Comparison of ENCODE assay signal across 19 cellular contexts in the genomic region with DNA sequence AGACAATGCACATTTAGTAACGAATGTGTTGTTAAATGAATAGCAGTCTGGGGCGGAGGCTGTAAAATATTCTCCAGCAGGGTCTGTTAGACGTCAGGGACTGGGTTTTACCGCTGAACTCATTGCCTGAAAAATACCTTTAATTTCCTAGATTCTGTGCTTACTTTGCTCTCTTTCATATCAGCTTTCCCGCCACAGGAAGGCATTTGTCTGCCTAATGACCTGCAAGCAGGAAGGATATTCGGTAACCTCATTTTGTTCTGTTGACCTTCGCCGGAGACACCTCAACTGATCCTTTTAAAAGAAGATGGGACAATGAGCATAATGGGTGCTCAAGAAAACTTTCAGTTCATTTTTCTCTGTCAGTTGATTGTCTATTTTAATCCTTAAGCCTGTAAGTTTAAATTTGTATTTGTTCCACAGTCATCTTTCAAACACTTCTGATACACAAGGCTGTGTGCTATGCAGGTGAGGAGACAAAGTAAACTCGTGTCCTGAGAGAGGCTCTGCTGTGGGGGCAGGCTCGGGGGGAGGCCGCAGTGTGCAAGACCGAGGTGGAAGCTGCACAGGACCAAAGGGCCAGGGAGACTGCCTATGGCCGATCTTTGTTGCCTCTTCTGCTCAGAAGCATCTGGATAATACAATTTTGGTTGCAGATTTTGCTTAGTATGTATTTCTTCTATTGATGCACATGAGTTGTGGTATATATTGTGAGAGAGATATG. TPM values are rescaled to one million over a fixed set of nuclear protein-coding genes. Genes with fewer than 3 reads are reported as not detected.
DNase-seq lines count a peak whose midpoint lies in the region; ATAC-seq, FAIRE-seq and TF ChIP-seq lines count a peak whose summit lies in the region.
"Had no signal": no experiment of that assay in that cellular context is flagged by ENCODE, and none has a peak within 500 bp of the region (broad histone marks: within the 10 kb centered on the region; RNA-seq: fewer than 3 reads in every experiment).

No MANE protein-coding gene starts in this region.

- H3K4me2 ChIP-seq in OCI-LY3 (ENCODE audit: low read length) = peak overlapping the region; percentile 18
- H3K4me2 ChIP-seq in endothelial cell of umbilical vein (ENCODE audit: insufficient read depth, low read length) = no peak overlapping the region
- H3K4me2 ChIP-seq in GM23248 (ENCODE audit: unreplicated experiment) = no peak overlapping the region
- H3K4me2 ChIP-seq: A549 had no signal

- no peaks in the 10 kb centered on the region for H3K36me3 Mint-ChIP-seq in type B pancreatic cell

- H3K4me1 Mint-ChIP-seq in type B pancreatic cell (ENCODE audit: unreplicated experiment) = peaks cover 24% of the 10 kb centered on the region

- no peak for ATAC-seq in GM19452 (IDR thresholded peaks at IDR 0.05; ENCODE audit: unreplicated experiment)
- ATAC-seq: A549, HCT116, Right ventricle myocardium inferior had no signal

- TF ChIP-seq CTCF in OCI-LY3 (IDR thresholded peaks at IDR 0.05; ENCODE audit: low read depth, low read length) = no peak
- TF ChIP-seq CTCF in endothelial cell of umbilical vein (IDR thresholded peaks at IDR 0.05; ENCODE audit: extremely low read depth in 1 of 2, insufficient read depth in 1 of 2, low read depth in 1 of 2, low read length in 2 of 2) = no peak
- TF ChIP-seq CTCF in type B pancreatic cell (conservative IDR thresholded peaks at IDR 0.05) = no peak

- no TSS peak for BruUV-seq in endothelial cell of umbilical vein (replicated peaks; lab: Mats Ljungman, UMichigan)

- dilution Hi-C loops in endothelial cell of umbilical vein (cut with MboI; ENCODE audit: extremely low pct_ligation_motif_present, low sequenced_read_pairs) = no loop called here

- no peaks in the 10 kb centered on the region for H3K27me3 ChIP-seq in OCI-LY3 (ENCODE audit: low read depth, low read length)
- peaks cover 5 to 8% of the 10 kb centered on the region in 2 experiments for H3K27me3 ChIP-seq in endothelial cell of umbilical vein (ENCODE audit: control insufficient read depth in 2 of 2, insufficient read depth in 2 of 2, low read length in 2 of 2)
- no peaks in the 10 kb centered on the region for H3K27me3 ChIP-seq in GM23248 (replicated peaks; ENCODE audit: insufficient read depth)
- H3K27me3 ChIP-seq: Peyer's patch had no signal

- H3F3A ChIP-seq in GM23248 (ENCODE audit: insufficient read depth) = no peaks in the 10 kb centered on the region

- H4K20me1 ChIP-seq in OCI-LY3 (ENCODE audit: insufficient read depth, low read length) (no peaks in the 10 kb centered on the region), endothelial cell of umbilical vein (replicated peaks; ENCODE audit: control insufficient read depth, extremely low read depth, insufficient read depth, low read length) (no peaks in the 10 kb centered on the region), GM23248 (ENCODE audit: insufficient read depth) (no peaks in the 10 kb centered on the region)

- no peaks in the 10 kb centered on the region for H3K9me1 ChIP-seq in endothelial cell of umbilical vein (replicated peaks; ENCODE audit: control insufficient read depth, extremely low read depth, insufficient read depth, low read length)

- CTCF ChIA-PET in endothelial cell of umbilical vein (lab: Charles Lee) = interaction anchor here (0.9 to 2.1 kb wide), 2 partner anchors 9 to 375 kb away, joined by 4 to 7 read pairs; no protein-coding TSS in a partner anchor

- peaks cover 6% of the 10 kb centered on the region for H3K27me3 Mint-ChIP-seq in type B pancreatic cell

- DNase-seq in NCI-H748 (lab: John Stamatoyannopoulos, UW; ENCODE audit: unreplicated experiment) (peak; percentile 45), NCI-H748 treated with DMSO at 0.1 percent for 48 hours (lab: John Stamatoyannopoulos, UW) (no peak), endothelial cell of umbilical vein (ENCODE audit: low read depth, low spot score) (no peak), type B pancreatic cell (ENCODE audit: extremely low spot score, unreplicated experiment) (no peak), GM23248 (no peak), A172 (ENCODE audit: low spot score) (no peak)
- DNase-seq: Caco-2; CD4-positive, alpha-beta T cell; DMS153; GDM1; NCI-H1105 treated with DMSO at 0.1 percent for 48 hours; NCI-H1930; NCI-H510A; Peyer's patch had no signal

- H3K9me3 ChIP-seq in OCI-LY3 (ENCODE audit: insufficient read depth, low read length) (no peaks in the 10 kb centered on the region), endothelial cell of umbilical vein (replicated peaks; ENCODE audit: control insufficient read depth, insufficient read depth, low read length) (no peaks in the 10 kb centered on the region), GM23248 (ENCODE audit: low read depth) (no peaks in the 10 kb centered on the region)
- H3K9me3 ChIP-seq: A549, Caco-2, Peyer's patch had no signal

- TF ChIP-seq POLR2A in endothelial cell of umbilical vein (IDR thresholded peaks at IDR 0.05; ENCODE audit: low read depth, low read length) = no peak

- in situ Hi-C loops in GM23248 (cut with MboI) = loop anchor here (25.0 kb wide), 2 partner anchors 170 to 580 kb away; no protein-coding TSS in a partner anchor

- H3K9me2 ChIP-seq in GM23248 (ENCODE audit: insufficient read depth) = no peaks in the 10 kb centered on the region

- H3K9me3 Mint-ChIP-seq in type B pancreatic cell = peaks cover 13% of the 10 kb centered on the region

- H3K79me2 ChIP-seq in OCI-LY3 (ENCODE audit: low read length) (no peaks in the 10 kb centered on the region), endothelial cell of umbilical vein (ENCODE audit: control insufficient read depth, insufficient read depth, low read length) (no peaks in the 10 kb centered on the region), GM23248 (ENCODE audit: insufficient read depth) (no peaks in the 10 kb centered on the region)

- no peak overlapping the region for H3K9ac ChIP-seq in OCI-LY3 (ENCODE audit: low read length)
- H3K9ac ChIP-seq in endothelial cell of umbilical vein (replicated peaks; ENCODE audit: extremely low read depth, insufficient read depth, low read length) = no peak overlapping the region
- no peak overlapping the region for H3K9ac ChIP-seq in GM23248

- intact Hi-C loops in endothelial cell of umbilical vein (cut with micrococcal nuclease) = no loop called here

- H3K27ac ChIP-seq in OCI-LY3 (ENCODE audit: low read length) = no peak overlapping the region
- H3K27ac ChIP-seq in endothelial cell of umbilical vein (ENCODE audit: insufficient read depth, low read depth, low read length) = no peak overlapping the region
- no peak overlapping the region for H3K27ac ChIP-seq in GM23248
- H3K27ac ChIP-seq: A549, Peyer's patch had no signal

- H3K4me3 Mint-ChIP-seq in type B pancreatic cell = peak overlapping the region; percentile 53
- H3K4me3 Mint-ChIP-seq: CD4-positive, alpha-beta T cell had no signal

- no peak overlapping the region for H3K27ac Mint-ChIP-seq in type B pancreatic cell
- H3K27ac Mint-ChIP-seq: CD4-positive, alpha-beta T cell had no signal

- 89 to 91% methylated on average over 13 of the region's 13 CpGs for WGBS in GM23248 (ENCODE audit: low coverage in 1 of 2, low lambda C conversion rate in 2 of 2, missing lambda C conversion rate in 2 of 2), 2 experiments

- H2AFZ ChIP-seq in OCI-LY3 (ENCODE audit: low read depth, low read length) (peak overlapping the region; percentile 39; the same call in 1 of the 2 replicates), endothelial cell of umbilical vein (ENCODE audit: low read depth, low read length) (no peak overlapping the region), GM23248 (no peak overlapping the region)

- H3K36me3 ChIP-seq in OCI-LY3 (replicated peaks; ENCODE audit: low read depth, low read length) = no peaks in the 10 kb centered on the region
- H3K36me3 ChIP-seq in endothelial cell of umbilical vein (ENCODE audit: control insufficient read depth in 2 of 2, extremely low read depth in 1 of 2, insufficient read depth in 2 of 2, low read length in 2 of 2) = no peaks in the 10 kb centered on the region
- 0 out of 2 replicates have a peak, but pooled peaks cover 4% of the 10 kb centered on the region for H3K36me3 ChIP-seq in GM23248 (ENCODE audit: low read depth)
- H3K36me3 ChIP-seq: Peyer's patch had no signal

- POLR2A ChIA-PET in endothelial cell of umbilical vein (lab: Charles Lee) = no interaction called here

- FAIRE-seq in endothelial cell of umbilical vein (lab: Jason Lieb, UNC) = peak; percentile 63
- FAIRE-seq: A549 had no signal

- H3K4me1 ChIP-seq in OCI-LY3 (ENCODE audit: low read length) (peaks cover 13% of the 10 kb centered on the region), endothelial cell of umbilical vein (ENCODE audit: control insufficient read depth, extremely low read depth, insufficient read depth, low read length) (no peaks in the 10 kb centered on the region), GM23248 (ENCODE audit: insufficient read depth) (no peaks in the 10 kb centered on the region)
- H3K4me1 ChIP-seq: Peyer's patch had no signal

- H3K4me3 ChIP-seq in OCI-LY3 (ENCODE audit: low read length) = no peak overlapping the region
- no peak overlapping the region for H3K4me3 ChIP-seq in endothelial cell of umbilical vein (replicated peaks in 1 of 3; ENCODE audit: insufficient read depth in 1 of 3, low read depth in 1 of 3, low read length in 3 of 3)
- H3K4me3 ChIP-seq in GM23248 = no peak overlapping the region
- H3K4me3 ChIP-seq: A549, Peyer's patch had no signal

TF ChIP-seq in endothelial cell of umbilical vein, 7 proteins besides CTCF, POLR2A, EP300 and RAD21 (continues in another document):
- TF ChIP-seq MAX (IDR thresholded peaks at IDR 0.05; ENCODE audit: insufficient read depth, insufficient read length) (no peak), EZH2 (IDR thresholded peaks at IDR 0.05; ENCODE audit: borderline replicate concordance, low read depth, low read length, severe bottlenecking) (no peak), MYC (IDR thresholded peaks at IDR 0.05; ENCODE audit: low read depth, low read length) (no peak), POLR2AphosphoS5 (IDR thresholded peaks at IDR 0.05; ENCODE audit: insufficient read depth, low read depth, low read length) (no peak)

RNA-seq across cellular contexts. Expression of gene SIM1, which starts 27.4 kb away (rescaled TPM):
- 0.29 and 0.39 TPM in 2 replicates for total RNA-seq in endothelial cell of umbilical vein
- 0.11 and 0.14 TPM in 2 replicates for polyA plus RNA-seq in endothelial cell of umbilical vein
- 0.14 and 0.21 TPM in 2 replicates for polyA plus RNA-seq in endothelial cell of umbilical vein (2011; cell fraction: cytosol; rRNA removed)
- polyA plus RNA-seq in endothelial cell of umbilical vein (2011; cell fraction: nucleus; rRNA removed) = 0.34 and 0.41 TPM in 2 replicates
- polyA plus RNA-seq in endothelial cell of umbilical vein (2012) = 0.37 and 0.55 TPM in 2 replicates
- polyA minus RNA-seq in endothelial cell of umbilical vein = 0.53 and 0.63 TPM in 2 replicates
- polyA minus RNA-seq in endothelial cell of umbilical vein (2011; cell fraction: cytosol; rRNA and poly(A)+ RNA removed) = not detected
- polyA minus RNA-seq in endothelial cell of umbilical vein (2011; cell fraction: nucleus; rRNA and poly(A)+ RNA removed) = 0.87 and 1.6 TPM in 2 replicates
- 6.3 and 7.1 TPM in 2 replicates for total RNA-seq in type B pancreatic cell (ENCODE audit: low replicate concordance)
- total RNA-seq in GM23248 (2014; rRNA removed; shearing (Covaris generic)) = 1.6 and 4.9 TPM in 2 replicates
- polyA plus RNA-seq in GM23248 (2016; fragmentation: Nextera tagmentation; extraction: Ambion mirVana) = 1.2 and 1.5 TPM in 2 replicates
- total RNA-seq in A172 (2014; rRNA removed; shearing (Covaris generic)) = not detected in 2 replicates
- total RNA-seq: Caco-2; CD4-positive, alpha-beta T cell; Right ventricle myocardium inferior had no signal
- polyA plus RNA-seq: A549 had no signal
